17 cellular contexts compared by ENCODE assay signal in genomic region chr3:73383470-73384049, GRCh38.
"Had no signal": no experiment of that assay in that cellular context is flagged by ENCODE, and none has a peak within 500 bp of the region (broad histone marks: within the 10 kb centered on the region; RNA-seq: fewer than 3 reads in every experiment).

No MANE protein-coding gene starts in this region.

- H3K4me3 ChIP-seq: dorsolateral prefrontal cortex, mucosa of descending colon, neural progenitor cell, prostate gland, sigmoid colon, suprapubic skin, thyroid gland had no signal

- H3K9ac ChIP-seq: neural progenitor cell had no signal

- H3K27ac ChIP-seq: dorsolateral prefrontal cortex, neural progenitor cell, prostate gland, sigmoid colon, suprapubic skin, thyroid gland had no signal

- H3K9me3 ChIP-seq: mucosa of descending colon, prostate gland, sigmoid colon, suprapubic skin, thyroid gland had no signal

- H3K4me1 Mint-ChIP-seq: naive B cell; stimulated activated naive B cell treated with anti-CD40 and anti-IgM and Interleukin-4, amounts not matched to agents 10 μg/mL and 1 μg/mL and 100 μg/mL, for 72 hours had no signal

- H3K36me3 ChIP-seq: neural progenitor cell, thyroid gland had no signal

- ATAC-seq: mucosa of descending colon; natural killer cell treated with Interleukin-12 subunit alpha and Interleukin-12 subunit beta and Interleukin-15 and Interleukin-18, amount 100 ng/mL, for 72 hours; stimulated activated naive B cell treated with anti-CD40 and anti-IgM and Interleukin-4, amounts not matched to agents 10 μg/mL and 1 μg/mL and 100 μg/mL, for 72 hours had no signal

- H3K27me3 Mint-ChIP-seq: natural killer cell treated with Interleukin-12 subunit alpha and Interleukin-12 subunit beta and Interleukin-15 and Interleukin-18, amount 100 ng/mL, for 72 hours; stimulated activated naive CD8-positive, alpha-beta T cell treated with anti-CD3 and anti-CD28 coated beads, Interleukin-15, Interleukin-2, amounts not matched to agents 100 ng/mL and 50 ng/mL, for 24 hours had no signal

- H3K4me1 ChIP-seq: prostate gland, suprapubic skin, thyroid gland had no signal

- H3K27me3 ChIP-seq: dorsolateral prefrontal cortex, neural progenitor cell, sigmoid colon, suprapubic skin, thyroid gland had no signal

- H3K9me3 Mint-ChIP-seq: natural killer cell treated with Interleukin-12 subunit alpha and Interleukin-12 subunit beta and Interleukin-15 and Interleukin-18, amount 100 ng/mL, for 72 hours; neural progenitor cell had no signal

- H3K27ac Mint-ChIP-seq: mesothelial cell of epicardium; naive B cell; natural killer cell treated with Interleukin-12 subunit alpha and Interleukin-12 subunit beta and Interleukin-15 and Interleukin-18, amount 100 ng/mL, for 72 hours; neural progenitor cell; stimulated activated naive B cell treated with anti-CD40 and anti-IgM and Interleukin-4, amounts not matched to agents 10 μg/mL and 1 μg/mL and 100 μg/mL, for 72 hours; stimulated activated naive CD8-positive, alpha-beta T cell treated with anti-CD3 and anti-CD28 coated beads, Interleukin-15, Interleukin-2, amounts not matched to agents 100 ng/mL and 50 ng/mL, for 24 hours had no signal

- H3K36me3 Mint-ChIP-seq: naive B cell; natural killer cell treated with Interleukin-12 subunit alpha and Interleukin-12 subunit beta and Interleukin-15 and Interleukin-18, amount 100 ng/mL, for 72 hours; stimulated activated naive B cell treated with anti-CD40 and anti-IgM and Interleukin-4, amounts not matched to agents 10 μg/mL and 1 μg/mL and 100 μg/mL, for 72 hours had no signal

- DNase-seq: dorsolateral prefrontal cortex; effector CD4-positive, alpha-beta T cell; hypothalamus; mesenchymal stem cell; mucosa of descending colon; naive B cell; nucleus accumbens; sigmoid colon; stimulated activated naive B cell treated with anti-CD40 and anti-IgM and Interleukin-4, amounts not matched to agents 10 μg/mL and 1 μg/mL and 100 μg/mL, for 72 hours; thyroid gland; trophoblast cell had no signal

- H3K4me2 ChIP-seq: neural progenitor cell had no signal

- H3K4me3 Mint-ChIP-seq: mesothelial cell of epicardium; naive B cell; natural killer cell treated with Interleukin-12 subunit alpha and Interleukin-12 subunit beta and Interleukin-15 and Interleukin-18, amount 100 ng/mL, for 72 hours; neural progenitor cell; stimulated activated naive B cell treated with anti-CD40 and anti-IgM and Interleukin-4, amounts not matched to agents 10 μg/mL and 1 μg/mL and 100 μg/mL, for 72 hours; stimulated activated naive CD8-positive, alpha-beta T cell treated with anti-CD3 and anti-CD28 coated beads, Interleukin-15, Interleukin-2, amounts not matched to agents 100 ng/mL and 50 ng/mL, for 24 hours had no signal

- H2AFZ ChIP-seq: neural progenitor cell had no signal
